In the genomic region with DNA sequence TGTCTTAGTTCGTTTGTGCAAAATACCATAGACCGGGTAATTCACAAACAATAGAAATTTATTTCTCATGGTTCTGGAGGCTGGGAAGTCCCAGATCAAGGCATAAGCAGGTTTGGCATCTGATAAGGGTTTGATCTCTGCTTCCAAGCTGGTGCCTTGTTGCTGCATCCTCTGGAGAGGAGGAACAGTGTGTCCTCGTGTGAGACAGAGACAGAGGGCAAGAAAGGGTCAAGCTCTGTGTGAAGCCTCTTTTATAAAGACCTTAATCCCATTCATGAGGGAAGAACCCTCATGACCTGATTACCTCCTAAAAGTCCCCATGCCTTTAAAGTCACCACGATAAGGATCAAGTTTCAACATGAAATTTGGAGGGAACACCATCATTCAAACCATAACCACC, we compare ENCODE assay signal across 17 cellular contexts.
"Had no signal": no experiment of that assay in that cellular context is flagged by ENCODE, and none has a peak within 500 bp of the region (broad histone marks: within the 10 kb centered on the region; RNA-seq: fewer than 3 reads in every experiment).

No MANE protein-coding gene starts in this region.

- H3K9me3 ChIP-seq: colonic mucosa, prostate gland, right lobe of liver, suprapubic skin, thyroid gland, upper lobe of left lung had no signal

- FAIRE-seq: kidney had no signal

- DNase-seq: colonic mucosa; dermis blood vessel endothelial cell; foreskin melanocyte; head of caudate nucleus; kidney; natural killer cell; right lobe of liver; stimulated activated CD4-positive, alpha-beta T cell treated with anti-CD3 and anti-CD28 coated beads, Interleukin-4, amount 100 ng/mL, for 1 hour; stimulated activated CD8-positive, alpha-beta memory T cell treated with anti-CD3 and anti-CD28 coated beads, Interleukin-4, amount 100 ng/mL, for 48 hours; stimulated activated naive CD8-positive, alpha-beta T cell treated with anti-CD3 and anti-CD28 coated beads, Interleukin-15, Interleukin-2, amounts not matched to agents 100 U/mL and 50 U/mL, for 24 hours; thyroid gland; upper lobe of left lung had no signal

- H3K4me1 ChIP-seq: colonic mucosa, prostate gland, right lobe of liver, thyroid gland had no signal

- H3K4me3 ChIP-seq: colonic mucosa, hepatocyte, prostate gland, right lobe of liver, suprapubic skin, thyroid gland, upper lobe of left lung had no signal

- H3K36me3 ChIP-seq: colonic mucosa, prostate gland, right lobe of liver, suprapubic skin, thyroid gland, upper lobe of left lung had no signal

- ATAC-seq: natural killer cell; right lobe of liver; stimulated activated effector memory CD8-positive, alpha-beta T cell treated with anti-CD3 and anti-CD28 coated beads, Interleukin-12 subunit alpha, Interleukin-12 subunit beta, amount 100 ng/mL, for 72 hours; stimulated activated naive CD8-positive, alpha-beta T cell treated with anti-CD3 and anti-CD28 coated beads, Interleukin-15, Interleukin-2, amounts not matched to agents 100 U/mL and 50 U/mL, for 24 hours had no signal

- H3K4me2 ChIP-seq: hepatocyte had no signal

- H3K27ac ChIP-seq: colonic mucosa, hepatocyte, parathyroid adenoma, prostate gland, right lobe of liver, suprapubic skin, thyroid gland, upper lobe of left lung had no signal

- H3K27me3 ChIP-seq: colonic mucosa, hepatocyte, right lobe of liver, suprapubic skin, thyroid gland, upper lobe of left lung had no signal
